ENCODE assay signal across 27 cellular contexts in genomic region chr10:52276163-52276562, GRCh38. TPM values are rescaled to one million over a fixed set of nuclear protein-coding genes. Genes with fewer than 3 reads are reported as not detected.
A peak's percentile ranks its signal among the peaks of the same experiment; 100 is the strongest.
DNase-seq lines count a peak whose midpoint lies in the region; ATAC-seq, FAIRE-seq and TF ChIP-seq lines count a peak whose summit lies in the region.
"Had no signal": no experiment of that assay in that cellular context is flagged by ENCODE, and none has a peak within 500 bp of the region (broad histone marks: within the 10 kb centered on the region; RNA-seq: fewer than 3 reads in every experiment).

No MANE protein-coding gene starts in this region.

- H4K20me1 ChIP-seq in HepG2 (ENCODE audit: insufficient read depth, low read length) (no peaks in the 10 kb centered on the region), neural cell (ENCODE audit: insufficient read depth) (no peaks in the 10 kb centered on the region)
- H4K20me1 ChIP-seq: BLaER1 had no signal

- H2AFZ ChIP-seq in HepG2 (ENCODE audit: low read length): no peak overlapping the region
- no peak overlapping the region for H2AFZ ChIP-seq in neural cell (ENCODE audit: low read depth, low read length)

- POLR2A ChIA-PET in HepG2 (lab: Yijun Ruan, JAX): no interaction called here

- no peak overlapping the region for H3K4me2 ChIP-seq in HepG2 (ENCODE audit: low read depth, low read length)
- H3K4me2 ChIP-seq in neural cell (ENCODE audit: low read length): no peak overlapping the region
- H3K4me2 ChIP-seq: BLaER1 had no signal

- no peaks in the 10 kb centered on the region for H3K36me3 ChIP-seq in HepG2 (replicated peaks in 1 of 2; ENCODE audit: control insufficient read depth in 1 of 2, insufficient read depth in 2 of 2, low read length in 2 of 2)
- no peaks in the 10 kb centered on the region for H3K36me3 ChIP-seq in right lobe of liver
- H3K36me3 ChIP-seq in neural cell (ENCODE audit: insufficient read depth, low read length): no peaks in the 10 kb centered on the region
- H3K36me3 ChIP-seq: BE2C, BLaER1 had no signal

- TF ChIP-seq EP300 in HepG2 (IDR thresholded peaks at IDR 0.05; ENCODE audit: low read depth in 2 of 2, low read length in 2 of 2) (no peak), HepG2 (CRISPR knock-in tag; IDR thresholded peaks at IDR 0.05; ENCODE audit: borderline replicate concordance) (no peak), neural cell (conservative IDR thresholded peaks at IDR 0.05; ENCODE audit: poor library complexity, severe bottlenecking) (no peak)

- TF ChIP-seq CTCF in HepG2 (CRISPR knock-in tag; IDR thresholded peaks at IDR 0.05): no peak
- TF ChIP-seq CTCF in right lobe of liver (IDR thresholded peaks at IDR 0.05): no peak
- no peak for TF ChIP-seq CTCF in neural cell (IDR thresholded peaks at IDR 0.05; ENCODE audit: poor library complexity, severe bottlenecking)

- ATAC-seq in HepG2 (no peak), right lobe of liver (no peak), left colon (peak; percentile 60)
- ATAC-seq: GM12878 had no signal

- TF ChIP-seq RAD21 in HepG2 (CRISPR knock-in tag; IDR thresholded peaks at IDR 0.05) (no peak), neural cell (conservative IDR thresholded peaks at IDR 0.05) (no peak)

- no TSS peak for BruUV-seq in HepG2 (replicated peaks; lab: Mats Ljungman, UMichigan)

- H3K9me2 ChIP-seq in neural cell (ENCODE audit: insufficient read depth, low read length): no peaks in the 10 kb centered on the region

- intact Hi-C loops in HepG2 (cut with micrococcal nuclease; ENCODE audit: unreplicated experiment): no loop called here
- intact Hi-C loops in right lobe of liver (cut with DNase I): no loop called here
- intact Hi-C loops in left colon (cut with DNase I, micrococcal nuclease): no loop called here

- H3K27ac ChIP-seq in HepG2 (ENCODE audit: extremely low read length, insufficient read depth, low read length) (no peak overlapping the region), right lobe of liver (no peak overlapping the region), neural cell (ENCODE audit: low read length) (peak overlapping the region; percentile 25)
- H3K27ac ChIP-seq: BLaER1 had no signal

- 78% methylated on average over 2 of the region's 2 CpGs for WGBS in HepG2 (ENCODE audit: low lambda C conversion rate)
- 78% methylated on average over 2 of the region's 2 CpGs for WGBS in right lobe of liver (ENCODE audit: insufficient coverage, low coverage, low lambda C conversion rate, missing lambda C conversion rate)

- H3K4me3 ChIP-seq in HepG2 (replicated peaks in 1 of 3; ENCODE audit: insufficient read depth in 1 of 3, low read depth in 2 of 3, low read length in 3 of 3): no peak overlapping the region
- H3K4me3 ChIP-seq in right lobe of liver: no peak overlapping the region
- H3K4me3 ChIP-seq in neural cell (ENCODE audit: low read length): no peak overlapping the region
- H3K4me3 ChIP-seq: BLaER1, GM12878 had no signal

- CTCF ChIA-PET in HepG2 (lab: Yijun Ruan, JAX; ENCODE audit: low intra/inter-chr PET ratio, low total read pairs): no interaction called here

- FAIRE-seq in HepG2 (lab: Jason Lieb, UNC): no peak
- FAIRE-seq: A204.1, GM12878, GM12892, GM18507 had no signal

- H3K4me1 ChIP-seq in HepG2 (ENCODE audit: insufficient read depth, low read length): no peaks in the 10 kb centered on the region
- no peaks in the 10 kb centered on the region for H3K4me1 ChIP-seq in right lobe of liver
- H3K4me1 ChIP-seq: BE2C, BLaER1 had no signal

- no peak for TF ChIP-seq POLR2A in HepG2 (IDR thresholded peaks at IDR 0.05; ENCODE audit: insufficient read depth in 1 of 2, low read depth in 2 of 2, low read length in 2 of 2)
- TF ChIP-seq POLR2A in right lobe of liver (IDR thresholded peaks at IDR 0.05): no peak

- H3F3A ChIP-seq in neural cell (ENCODE audit: insufficient read depth, low read length, poor library complexity, severe bottlenecking): no peaks in the 10 kb centered on the region

- DNase-seq in HepG2 (ENCODE audit: low spot score) (no peak), right lobe of liver (no peak), left colon (no peak), NCI-H1048 (lab: John Stamatoyannopoulos, UW) (no peak), NCI-H774 (lab: John Stamatoyannopoulos, UW) (no peak)
- DNase-seq: 8988T; ACHN; BE2C; C1 segment of cervical spinal cord; CD4-positive, alpha-beta memory T cell; CD4-positive, CD25-positive, alpha-beta regulatory T cell; CD8-positive, alpha-beta memory T cell; COR-L47; DMS 273 treated with DMSO at 0.1 percent for 48 hours; DMS153; DMS53; DMS79; DND-41; EL; GDM1 had no signal

- H3K27me3 ChIP-seq in HepG2 (ENCODE audit: control insufficient read depth in 1 of 2, insufficient read depth in 2 of 2, low read length in 2 of 2) (no peaks in the 10 kb centered on the region), right lobe of liver (no peaks in the 10 kb centered on the region), neural cell (ENCODE audit: insufficient read depth, low read depth, low read length) (no peaks in the 10 kb centered on the region)
- H3K27me3 ChIP-seq: BE2C, BLaER1 had no signal

- in situ Hi-C loops in HepG2 (cut with HindIII; ENCODE audit: extremely low pct_ligation_motif_present, low pct_unique_long_range_greater_than_20kb): no loop called here

- H3K9ac ChIP-seq in HepG2 (ENCODE audit: insufficient read depth, low read depth, low read length) (no peak overlapping the region), neural cell (ENCODE audit: low read length) (no peak overlapping the region)
- H3K9ac ChIP-seq: BLaER1 had no signal

- H3K79me2 ChIP-seq in HepG2 (ENCODE audit: insufficient read depth, low read length): no peaks in the 10 kb centered on the region
- H3K79me2 ChIP-seq in neural cell (replicated peaks; ENCODE audit: insufficient read depth, low read length): no peaks in the 10 kb centered on the region

- H3K9me3 ChIP-seq in HepG2 (ENCODE audit: low read length) (no peaks in the 10 kb centered on the region), right lobe of liver (no peaks in the 10 kb centered on the region), neural cell (ENCODE audit: low read length) (peaks cover 4% of the 10 kb centered on the region)
- H3K9me3 ChIP-seq: BE2C had no signal

TF ChIP-seq in HepG2, 621 proteins besides CTCF, POLR2A, EP300 and RAD21:
- peak; percentile 50; the same call in 1 of the 2 replicates for TF ChIP-seq CEBPB (IDR thresholded peaks at IDR 0.05; ENCODE audit: borderline replicate concordance, low read depth, low read length)
- TF ChIP-seq ZBTB46 (CRISPR knock-in tag; IDR thresholded peaks at IDR 0.05; ENCODE audit: borderline replicate concordance): no peak

TF ChIP-seq in neural cell, 6 proteins besides CTCF, POLR2A, EP300 and RAD21 (continues in another document):
- TF ChIP-seq SMC3 (conservative IDR thresholded peaks at IDR 0.05; ENCODE audit: poor library complexity) (no peak), POLR2AphosphoS5 (IDR thresholded peaks at IDR 0.05) (no peak), TAF1 (IDR thresholded peaks at IDR 0.05; ENCODE audit: low read depth) (no peak), MXI1 (conservative IDR thresholded peaks at IDR 0.05; ENCODE audit: poor library complexity, severe bottlenecking) (no peak), EZH2 (IDR thresholded peaks at IDR 0.05; ENCODE audit: borderline replicate concordance, insufficient read depth, low read length, poor library complexity, severe bottlenecking) (no peak)

RNA-seq across cellular contexts. Expression of gene DKK1, which starts 37.9 kb away (rescaled TPM):
- total RNA-seq in HepG2 (2016; rRNA removed; fragmentation: Illumina TruSeq; extraction: Trizol): 143 and 262 TPM in 2 replicates
- total RNA-seq in HepG2 (2016; cell fraction: cytosol; rRNA removed; fragmentation: Illumina TruSeq; extraction: Trizol; ENCODE audit: low read depth): 170 and 175 TPM in 2 replicates
- 140 and 239 TPM in 2 replicates for total RNA-seq in HepG2 (2016; cell fraction: insoluble cytoplasmic fraction; rRNA removed; fragmentation: Illumina TruSeq; extraction: Trizol)
- 116 and 117 TPM in 2 replicates for total RNA-seq in HepG2 (2016; cell fraction: membrane; rRNA removed; fragmentation: Illumina TruSeq; extraction: Trizol)
- 264 and 293 TPM in 2 replicates for total RNA-seq in HepG2 (2016; cell fraction: nucleus; rRNA removed; fragmentation: Illumina TruSeq; extraction: Trizol)
- 52.9 and 123 TPM in 2 replicates for polyA plus RNA-seq in HepG2 (2011; rRNA removed)
- 52.9 and 64.6 TPM in 2 replicates for polyA plus RNA-seq in HepG2 (2011; cell fraction: cytosol; rRNA removed)
- polyA plus RNA-seq in HepG2 (2011; cell fraction: nucleus; rRNA removed): 25.1 and 31.9 TPM in 2 replicates
- polyA plus RNA-seq in HepG2 (2012): 18.4 and 75.9 TPM in 2 replicates
- polyA plus RNA-seq in HepG2 (2016; cell fraction: cytosol; fragmentation: Illumina TruSeq; extraction: Trizol; ENCODE audit: low read depth): 25.2 and 32.2 TPM in 2 replicates
- polyA plus RNA-seq in HepG2 (2016; cell fraction: insoluble cytoplasmic fraction; fragmentation: Illumina TruSeq; extraction: Trizol; ENCODE audit: low read depth): 160 TPM in 2 replicates
- 33.1 and 42.9 TPM in 2 replicates for polyA plus RNA-seq in HepG2 (2016; cell fraction: membrane; fragmentation: Illumina TruSeq; extraction: Trizol; ENCODE audit: low read depth)
- 469 and 518 TPM in 2 replicates for polyA plus RNA-seq in HepG2 (2016; cell fraction: nucleus; fragmentation: Illumina TruSeq; extraction: Trizol; ENCODE audit: insufficient read depth, low read depth)
- polyA minus RNA-seq in HepG2 (2011; rRNA and poly(A)+ RNA removed; ENCODE audit: low replicate concordance): 32.2 and 34.1 TPM in 2 replicates
- polyA minus RNA-seq in HepG2 (2011; cell fraction: cytosol; rRNA and poly(A)+ RNA removed): 31.8 and 36.1 TPM in 2 replicates
- 28.0 and 41.8 TPM in 2 replicates for polyA minus RNA-seq in HepG2 (2011; cell fraction: nucleus; rRNA and poly(A)+ RNA removed)
- not detected for total RNA-seq in right lobe of liver
- 1 to 10 TPM in 1 of 2 donors, not detected in 1; 3.2 TPM for total RNA-seq in left colon
- 0.12 TPM in 1 of 2 replicates, not detected in the other for polyA plus RNA-seq in neural cell
- not detected in 2 replicates for polyA minus RNA-seq in neural cell
- total RNA-seq: CD4-positive, alpha-beta memory T cell; CD4-positive, CD25-positive, alpha-beta regulatory T cell; CD8-positive, alpha-beta memory T cell had no signal
- polyA plus RNA-seq: CD14-positive monocyte; CD4-positive, alpha-beta memory T cell; CD4-positive, CD25-positive, alpha-beta regulatory T cell; CD8-positive, alpha-beta memory T cell had no signal

Comparison
In these comparisons a context has a peak if more than half of its experiments do, and no peak if none do; other contexts are left out.
1. RNA of gene DKK1, which starts 37.9 kb away (total RNA-seq): 116 to 293 TPM in HepG2; 3.2 TPM in left colon and not detected in right lobe of liver; every median in the first group is over 10 times any median in the second.